Comparison of ENCODE assay signal across 22 cellular contexts in genomic region chr9:115416299-115416698, GRCh38.
DNase-seq lines count a peak whose midpoint lies in the region; ATAC-seq and TF ChIP-seq lines count a peak whose summit lies in the region.
"Had no signal": no experiment of that assay in that cellular context is flagged by ENCODE, and none has a peak within 500 bp of the region (broad histone marks: within the 10 kb centered on the region; RNA-seq: fewer than 3 reads in every experiment).

No MANE protein-coding gene starts in this region.

- DNase-seq in GM10248 (ENCODE audit: extremely low spot score) = peak; percentile 19
- DNase-seq in tibial nerve (ENCODE audit: low spot score in 2 of 2) = no peak
- DNase-seq in ecto neural progenitor cell (ENCODE audit: low spot score) = no peak
- no peak for DNase-seq in mesendoderm
- no peak for DNase-seq in DMS79 treated with DMSO at 0.1 percent for 48 hours (lab: John Stamatoyannopoulos, UW)
- DNase-seq: 8988T; activated CD4-positive, alpha-beta T cell treated with anti-CD3 and anti-CD28 coated beads, Interleukin-2, amount 10 ng/mL, durations not matched to agents 7 days and 5 days; activated T-cell treated with anti-CD3 and anti-CD28 coated beads for 4 hours; DMS 273 treated with DMSO at 0.1 percent for 48 hours; lower lobe of right lung; naive thymus-derived CD8-positive, alpha-beta T cell; NCI-H2029 treated with DMSO at 0.1 percent for 48 hours; NCI-H524 treated with DMSO at 0.1 percent for 48 hours; posterior cingulate gyrus; SK-N-SH had no signal

- peak; percentile 63 for ATAC-seq in GM19463 (IDR thresholded peaks at IDR 0.05; ENCODE audit: unreplicated experiment)
- peak; percentile 53 for ATAC-seq in HG02884 (IDR thresholded peaks at IDR 0.05; ENCODE audit: unreplicated experiment)
- ATAC-seq in HG03469 (IDR thresholded peaks at IDR 0.05; ENCODE audit: unreplicated experiment) = peak; percentile 60
- ATAC-seq: esophagus mucosa; lower lobe of right lung; naive thymus-derived CD8-positive, alpha-beta T cell had no signal

- no peak overlapping the region for H3K23ac ChIP-seq in mesendoderm (ENCODE audit: low read length)

- TF ChIP-seq CTCF in GM10248 (IDR thresholded peaks at IDR 0.05; ENCODE audit: control extremely low read depth, extremely low read depth, low read depth, missing control alignments) = no peak
- TF ChIP-seq CTCF in tibial nerve (IDR thresholded peaks at IDR 0.05) = no peak

- no peak overlapping the region for H4K5ac ChIP-seq in mesendoderm (ENCODE audit: low read length)

- TF ChIP-seq EP300 in tibial nerve (IDR thresholded peaks at IDR 0.05) = no peak

- H2BK5ac ChIP-seq in mesendoderm (ENCODE audit: low read length) = no peak overlapping the region

- POLR2A ChIA-PET in GM10248 (lab: Yijun Ruan, JAX) = no interaction called here

- H4K8ac ChIP-seq in mesendoderm (ENCODE audit: low read depth, low read length) = no peak overlapping the region

- H3K79me2 ChIP-seq in mesendoderm (ENCODE audit: control insufficient read depth, insufficient read depth, low read length) = no peaks in the 10 kb centered on the region

- H3K4me2 ChIP-seq in mesendoderm (ENCODE audit: low read length) = no peak overlapping the region
- H3K4me2 ChIP-seq: BLaER1 treated with 17β-estradiol and CSF1 and Interleukin-3, amounts not matched to agents 10 nM and 100 nM; SK-N-SH; smooth muscle cell had no signal

- no peak for TF ChIP-seq POLR2A in tibial nerve (IDR thresholded peaks at IDR 0.05)

- no peak overlapping the region for H3K56ac ChIP-seq in mesendoderm (ENCODE audit: low read length)

- H3K18ac ChIP-seq in mesendoderm (ENCODE audit: low read length) = no peak overlapping the region

- H2BK120ac ChIP-seq in mesendoderm (ENCODE audit: low read depth, low read length) = no peak overlapping the region

- H3K27ac ChIP-seq in tibial nerve = no peak overlapping the region
- H3K27ac ChIP-seq in mesendoderm (ENCODE audit: low read depth, low read length) = no peak overlapping the region
- H3K27ac ChIP-seq: BLaER1 treated with 17β-estradiol and CSF1 and Interleukin-3, amounts not matched to agents 10 nM and 100 nM; lower lobe of right lung had no signal

- H3K27me3 ChIP-seq in tibial nerve (no peaks in the 10 kb centered on the region), mesendoderm (ENCODE audit: insufficient read depth, low read length, poor library complexity) (no peaks in the 10 kb centered on the region)
- H3K27me3 ChIP-seq: BLaER1 treated with 17β-estradiol and CSF1 and Interleukin-3, amounts not matched to agents 10 nM and 100 nM had no signal

- no peaks in the 10 kb centered on the region for H3K36me3 ChIP-seq in tibial nerve
- H3K36me3 ChIP-seq in mesendoderm (ENCODE audit: control insufficient read depth, insufficient read depth, low read length) = no peaks in the 10 kb centered on the region
- H3K36me3 ChIP-seq: BLaER1 treated with 17β-estradiol and CSF1 and Interleukin-3, amounts not matched to agents 10 nM and 100 nM; lower lobe of right lung; thoracic aorta had no signal

- peaks cover 0 to 16% (median 5%) of the 10 kb centered on the region in 4 donors for H3K9me3 ChIP-seq in tibial nerve
- H3K9me3 ChIP-seq: thoracic aorta had no signal

- CTCF ChIA-PET in GM10248 (lab: Yijun Ruan, JAX) = no interaction called here

- no peak overlapping the region for H3K9ac ChIP-seq in mesendoderm (ENCODE audit: low read length)
- H3K9ac ChIP-seq: BLaER1 treated with 17β-estradiol and CSF1 and Interleukin-3, amounts not matched to agents 10 nM and 100 nM; SK-N-SH had no signal

- H3K4me3 ChIP-seq in tibial nerve (no peak overlapping the region), mesendoderm (ENCODE audit: low read length) (no peak overlapping the region)
- H3K4me3 ChIP-seq: BLaER1 treated with 17β-estradiol and CSF1 and Interleukin-3, amounts not matched to agents 10 nM and 100 nM; lower lobe of right lung; smooth muscle cell; thoracic aorta had no signal

- H3K4me1 ChIP-seq in tibial nerve = peaks cover 0 to 22% (median 3%) of the 10 kb centered on the region in 4 donors
- H3K4me1 ChIP-seq in mesendoderm (ENCODE audit: control insufficient read depth, low read depth, low read length) = peaks cover 8% of the 10 kb centered on the region
- H3K4me1 ChIP-seq: lower lobe of right lung had no signal

- no peaks in the 10 kb centered on the region for H3K79me1 ChIP-seq in mesendoderm (ENCODE audit: low read length)

- no peak overlapping the region for H2AK5ac ChIP-seq in mesendoderm (ENCODE audit: low read length)

- 92 to 94% methylated on average over 2 of the region's 2 CpGs for WGBS in tibial nerve, 2 donors
- no CpG with 5 or more reads among the region's 2 CpGs for WGBS in mesendoderm (ENCODE audit: extremely low coverage, insufficient coverage, low lambda C conversion rate)

- H2BK15ac ChIP-seq in mesendoderm (replicated peaks; ENCODE audit: low read depth) = no peak overlapping the region

- H3K4ac ChIP-seq in mesendoderm (ENCODE audit: low read depth, low read length) = no peak overlapping the region
